Comparison of ENCODE assay signal across 20 cellular contexts in the genomic region with DNA sequence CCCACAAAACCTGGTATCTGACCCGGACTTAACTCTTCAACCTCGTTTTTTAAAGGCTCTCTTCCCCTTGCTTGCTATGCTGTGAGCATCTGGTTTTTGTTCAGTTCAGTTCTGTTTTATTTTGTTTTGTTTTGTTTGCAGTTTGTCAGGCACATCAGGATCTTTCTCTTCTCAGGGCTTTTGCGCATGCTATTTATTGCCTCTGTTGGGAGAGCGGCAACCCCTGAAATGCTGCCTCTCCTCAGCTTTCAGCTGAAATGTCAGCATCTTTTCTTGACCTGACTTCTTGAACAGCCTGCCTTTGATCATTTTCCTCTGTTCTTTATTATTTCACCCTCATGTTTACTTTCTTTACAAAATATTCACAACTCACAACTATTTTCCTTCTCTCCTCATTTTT.
"Had no signal": no experiment of that assay in that cellular context is flagged by ENCODE, and none has a peak within 500 bp of the region (broad histone marks: within the 10 kb centered on the region; RNA-seq: fewer than 3 reads in every experiment).

No MANE protein-coding gene starts in this region.

- H3K9me3 ChIP-seq: adrenal gland, gastroesophageal sphincter, neutrophil, ovary, prostate gland, transverse colon had no signal

- H3K27ac ChIP-seq: adrenal gland, gastroesophageal sphincter, neutrophil, ovary, prostate gland, transverse colon had no signal

- H3K36me3 ChIP-seq: adrenal gland, gastroesophageal sphincter, neutrophil, ovary, prostate gland, transverse colon had no signal

- H3K4me1 Mint-ChIP-seq: stimulated activated naive B cell treated with anti-CD40 and anti-IgM and Interleukin-4, amounts not matched to agents 10 μg/mL and 1 μg/mL and 100 μg/mL, for 72 hours had no signal

- H3K4me3 Mint-ChIP-seq: activated CD4-positive, alpha-beta T cell treated with anti-CD3 and anti-CD28 coated beads, Interleukin-2, amount 10 ng/mL, durations not matched to agents 7 days and 5 days; activated CD8-positive, alpha-beta T cell treated with anti-CD3 and anti-CD28 coated beads, Interleukin-2, amount 10 ng/mL, durations not matched to agents 7 days and 5 days; activated naive CD4-positive, alpha-beta T cell treated with anti-CD3 and anti-CD28 coated beads, Interleukin-2, amount 50 U/mL, for 24 hours; dendritic cell treated with granulocyte-macrophage colony-stimulating factor and Interleukin-4, amounts not matched to agents 40 ng/mL and 50 ng/mL, for 4 days; naive thymus-derived CD8-positive, alpha-beta T cell; stimulated activated naive B cell treated with anti-CD40 and anti-IgM and Interleukin-4, amounts not matched to agents 10 μg/mL and 1 μg/mL and 100 μg/mL, for 72 hours had no signal

- H3K27ac Mint-ChIP-seq: activated CD4-positive, alpha-beta T cell treated with anti-CD3 and anti-CD28 coated beads, Interleukin-2, amount 10 ng/mL, durations not matched to agents 7 days and 5 days; activated CD8-positive, alpha-beta T cell treated with anti-CD3 and anti-CD28 coated beads, Interleukin-2, amount 10 ng/mL, durations not matched to agents 7 days and 5 days; activated naive CD4-positive, alpha-beta T cell treated with anti-CD3 and anti-CD28 coated beads, Interleukin-2, amount 50 U/mL, for 24 hours; dendritic cell treated with granulocyte-macrophage colony-stimulating factor and Interleukin-4, amounts not matched to agents 40 ng/mL and 50 ng/mL, for 4 days; naive thymus-derived CD8-positive, alpha-beta T cell; stimulated activated naive B cell treated with anti-CD40 and anti-IgM and Interleukin-4, amounts not matched to agents 10 μg/mL and 1 μg/mL and 100 μg/mL, for 72 hours had no signal

- H3K9me3 Mint-ChIP-seq: activated CD4-positive, alpha-beta T cell treated with anti-CD3 and anti-CD28 coated beads, Interleukin-2, amount 10 ng/mL, durations not matched to agents 7 days and 5 days; activated naive CD4-positive, alpha-beta T cell treated with anti-CD3 and anti-CD28 coated beads, Interleukin-2, amount 50 U/mL, for 24 hours; dendritic cell treated with granulocyte-macrophage colony-stimulating factor and Interleukin-4, amounts not matched to agents 40 ng/mL and 50 ng/mL, for 4 days; naive thymus-derived CD8-positive, alpha-beta T cell; stimulated activated naive B cell treated with anti-CD40 and anti-IgM and Interleukin-4, amounts not matched to agents 10 μg/mL and 1 μg/mL and 100 μg/mL, for 72 hours had no signal

- H3K27me3 Mint-ChIP-seq: activated naive CD4-positive, alpha-beta T cell treated with anti-CD3 and anti-CD28 coated beads, Interleukin-2, amount 50 U/mL, for 24 hours; dendritic cell treated with granulocyte-macrophage colony-stimulating factor and Interleukin-4, amounts not matched to agents 40 ng/mL and 50 ng/mL, for 4 days had no signal

- H3K27me3 ChIP-seq: adrenal gland, gastroesophageal sphincter, neutrophil, ovary, transverse colon had no signal

- H3K36me3 Mint-ChIP-seq: activated naive CD4-positive, alpha-beta T cell treated with anti-CD3 and anti-CD28 coated beads, Interleukin-2, amount 50 U/mL, for 24 hours; naive thymus-derived CD8-positive, alpha-beta T cell; stimulated activated naive B cell treated with anti-CD40 and anti-IgM and Interleukin-4, amounts not matched to agents 10 μg/mL and 1 μg/mL and 100 μg/mL, for 72 hours had no signal

- H3K4me1 ChIP-seq: adrenal gland, prostate gland had no signal

- DNase-seq: activated CD4-positive, alpha-beta T cell treated with anti-CD3 and anti-CD28 coated beads, Interleukin-2, amount 10 ng/mL, durations not matched to agents 7 days and 5 days; activated CD8-positive, alpha-beta T cell treated with anti-CD3 and anti-CD28 coated beads, Interleukin-2, amount 10 ng/mL, durations not matched to agents 7 days and 5 days; activated gamma-delta T cell treated with Interleukin-2 at 50 U/mL for 16 hours; adrenal gland; effector CD4-positive, alpha-beta T cell; head of caudate nucleus; kidney; naive thymus-derived CD8-positive, alpha-beta T cell; ovary; stimulated activated CD4-positive, alpha-beta T cell treated with anti-CD3 and anti-CD28 coated beads, Interleukin-2, amount 100 ng/mL, for 48 hours; stimulated activated CD8-positive, alpha-beta memory T cell treated with anti-CD3 and anti-CD28 coated beads, Interleukin-4, amount 100 ng/mL, for 48 hours; stimulated activated naive B cell treated with anti-CD40 and anti-IgM and Interleukin-4, amounts not matched to agents 10 μg/mL and 1 μg/mL and 100 μg/mL, for 72 hours; T-helper 2 cell; transverse colon had no signal

- H3K4me3 ChIP-seq: adrenal gland, gastroesophageal sphincter, lung, ovary, prostate gland, transverse colon had no signal
